Comparison of ENCODE assay signal across 8 cellular contexts in genomic region chr5:43008369-43009158, GRCh38.
DNase-seq lines count a peak whose midpoint lies in the region; ATAC-seq lines count a peak whose summit lies in the region.

No MANE protein-coding gene starts in this region.

- H3K4me1 Mint-ChIP-seq in memory B cell: peaks cover 13% of the 10 kb centered on the region

- no peaks in the 10 kb centered on the region for H3K36me3 Mint-ChIP-seq in memory B cell

- H3K4me2 ChIP-seq in BLaER1 treated with 17β-estradiol and CSF1 and Interleukin-3, amounts not matched to agents 10 nM and 100 nM: peak overlapping the region; percentile 81 to 96 (median 93)

- H3K4me3 ChIP-seq in BLaER1 treated with 17β-estradiol and CSF1 and Interleukin-3, amounts not matched to agents 10 nM and 100 nM: peak overlapping the region; percentile 49 to 78 (median 69)

- no peaks in the 10 kb centered on the region for H3K9me3 Mint-ChIP-seq in memory B cell

- DNase-seq in NCI-H774 (lab: John Stamatoyannopoulos, UW): peak; percentile 92
- peak; percentile 94 for DNase-seq in activated CD4-positive, alpha-beta T cell treated with anti-CD3 and anti-CD28 coated beads, Interleukin-2, amount 50 U/mL, for 4 hours
- peak; percentile 91 for DNase-seq in ecto neural progenitor cell (ENCODE audit: low spot score)
- peak; percentile 90 to 92 for DNase-seq in memory B cell (ENCODE audit: low spot score in 2 of 2)
- peak; percentile 89 for DNase-seq in stimulated activated CD8-positive, alpha-beta memory T cell treated with anti-CD3 and anti-CD28 coated beads, Interleukin-12 subunit alpha, Interleukin-12 subunit beta, amount 100 ng/mL, for 1 hour (ENCODE audit: low read depth)

- peak overlapping the region; percentile 93 for H3K4me3 Mint-ChIP-seq in memory B cell

- H3K27ac ChIP-seq in BLaER1 treated with 17β-estradiol and CSF1 and Interleukin-3, amounts not matched to agents 10 nM and 100 nM: peak overlapping the region; percentile 82 to 99 (median 97)

- no peaks in the 10 kb centered on the region for H4K20me1 ChIP-seq in BLaER1 treated with 17β-estradiol and CSF1 and Interleukin-3, amounts not matched to agents 10 nM and 100 nM

- ATAC-seq in GM19351 (IDR thresholded peaks at IDR 0.05; ENCODE audit: unreplicated experiment): peak; percentile 38
- ATAC-seq in HG03521 (IDR thresholded peaks at IDR 0.05; ENCODE audit: unreplicated experiment): peak; percentile 32
- ATAC-seq in memory B cell (ENCODE audit: low read depth): peak; percentile 59

- peak overlapping the region; percentile 96 for H3K27ac Mint-ChIP-seq in memory B cell

- H3K9me3 ChIP-seq in BLaER1 treated with 17β-estradiol and CSF1 and Interleukin-3, amounts not matched to agents 10 nM and 100 nM (replicated peaks in 1 of 11): no peaks in the 10 kb centered on the region

- no peaks in the 10 kb centered on the region for H3K27me3 Mint-ChIP-seq in memory B cell

- peaks cover 24 to 49% (median 38%) of the 10 kb centered on the region in 10 experiments for H3K4me1 ChIP-seq in BLaER1 treated with 17β-estradiol and CSF1 and Interleukin-3, amounts not matched to agents 10 nM and 100 nM

- peaks cover 0 to 14% (median 0%) of the 10 kb centered on the region in 11 experiments; a peak in 3 of 22 replicates for H3K36me3 ChIP-seq in BLaER1 treated with 17β-estradiol and CSF1 and Interleukin-3, amounts not matched to agents 10 nM and 100 nM

- no peaks in the 10 kb centered on the region for H3K27me3 ChIP-seq in BLaER1 treated with 17β-estradiol and CSF1 and Interleukin-3, amounts not matched to agents 10 nM and 100 nM

- H3K9ac ChIP-seq in BLaER1 treated with 17β-estradiol and CSF1 and Interleukin-3, amounts not matched to agents 10 nM and 100 nM: peak overlapping the region; percentile 80 to 96 (median 92)

Comparison
In these comparisons a context has a peak if more than half of its experiments do, and no peak if none do; other contexts are left out.
1. Peak in every context shown above with its lines: DNase-seq, ATAC-seq, H3K4me3 ChIP-seq and H3K27ac ChIP-seq.